Comparison of ENCODE assay signal across 9 cellular contexts in genomic region chr11:15770798-15771414, GRCh38.
A peak's percentile ranks its signal among the peaks of the same experiment; 100 is the strongest.
DNase-seq lines count a peak whose midpoint lies in the region; ATAC-seq and TF ChIP-seq lines count a peak whose summit lies in the region.
"Had no signal": no experiment of that assay in that cellular context is flagged by ENCODE, and none has a peak within 500 bp of the region (broad histone marks: within the 10 kb centered on the region; RNA-seq: fewer than 3 reads in every experiment).

No MANE protein-coding gene starts in this region.

- H3K36me3 ChIP-seq in hepatocyte (replicated peaks; ENCODE audit: insufficient read depth, low read depth), result no peaks in the 10 kb centered on the region

- ATAC-seq in stimulated activated naive B cell treated with anti-CD40 and anti-IgM and Interleukin-4, amounts not matched to agents 10 μg/mL and 1 μg/mL and 100 μg/mL, for 72 hours (replicated peaks), result peak; percentile 33 to 58
- no peak for ATAC-seq in natural killer cell treated with Interleukin-12 subunit alpha and Interleukin-12 subunit beta and Interleukin-15 and Interleukin-18, amount 100 ng/mL, for 72 hours
- no peak for ATAC-seq in GM21717 (IDR thresholded peaks at IDR 0.05; ENCODE audit: unreplicated experiment)

- WGBS in hepatocyte (ENCODE audit: low lambda C conversion rate, missing lambda C conversion rate), result 100% methylated on average over 1 of the region's 1 CpG

- no peaks in the 10 kb centered on the region for H4K20me1 ChIP-seq in hepatocyte (ENCODE audit: insufficient read depth, poor library complexity, severe bottlenecking)

- no peaks in the 10 kb centered on the region for H3K9me3 Mint-ChIP-seq in stimulated activated naive B cell treated with anti-CD40 and anti-IgM and Interleukin-4, amounts not matched to agents 10 μg/mL and 1 μg/mL and 100 μg/mL, for 72 hours
- H3K9me3 Mint-ChIP-seq in natural killer cell treated with Interleukin-12 subunit alpha and Interleukin-12 subunit beta and Interleukin-15 and Interleukin-18, amount 100 ng/mL, for 72 hours, result no peaks in the 10 kb centered on the region

- H3K9me3 ChIP-seq in hepatocyte (ENCODE audit: low read depth), result no peaks in the 10 kb centered on the region

- H3K79me2 ChIP-seq in hepatocyte, result no peaks in the 10 kb centered on the region

- H3K36me3 Mint-ChIP-seq in stimulated activated naive B cell treated with anti-CD40 and anti-IgM and Interleukin-4, amounts not matched to agents 10 μg/mL and 1 μg/mL and 100 μg/mL, for 72 hours, result no peaks in the 10 kb centered on the region
- H3K36me3 Mint-ChIP-seq in natural killer cell treated with Interleukin-12 subunit alpha and Interleukin-12 subunit beta and Interleukin-15 and Interleukin-18, amount 100 ng/mL, for 72 hours, result no peaks in the 10 kb centered on the region
- H3K36me3 Mint-ChIP-seq: activated naive CD8-positive, alpha-beta T cell had no signal

- H3K4me1 Mint-ChIP-seq in stimulated activated naive B cell treated with anti-CD40 and anti-IgM and Interleukin-4, amounts not matched to agents 10 μg/mL and 1 μg/mL and 100 μg/mL, for 72 hours, result no peaks in the 10 kb centered on the region
- no peaks in the 10 kb centered on the region for H3K4me1 Mint-ChIP-seq in natural killer cell treated with Interleukin-12 subunit alpha and Interleukin-12 subunit beta and Interleukin-15 and Interleukin-18, amount 100 ng/mL, for 72 hours (ENCODE audit: low read depth in 2 of 2)

- H3K27ac Mint-ChIP-seq in stimulated activated naive B cell treated with anti-CD40 and anti-IgM and Interleukin-4, amounts not matched to agents 10 μg/mL and 1 μg/mL and 100 μg/mL, for 72 hours, result no peak overlapping the region
- H3K27ac Mint-ChIP-seq in natural killer cell treated with Interleukin-12 subunit alpha and Interleukin-12 subunit beta and Interleukin-15 and Interleukin-18, amount 100 ng/mL, for 72 hours, result no peak overlapping the region
- H3K27ac Mint-ChIP-seq: activated naive CD8-positive, alpha-beta T cell had no signal

- peak; percentile 57 for DNase-seq in activated CD4-positive, alpha-beta T cell treated with anti-CD3 and anti-CD28 coated beads for 48 hours
- no peak for DNase-seq in activated CD4-positive, alpha-beta T cell treated with anti-CD3 and anti-CD28 coated beads for 1 hour
- DNase-seq in HPDE6-E6E7 (ENCODE audit: extremely low spot score) (peak; percentile 9), hepatocyte (ENCODE audit: low spot score) (peak; percentile 47)
- peak; percentile 43 to 51 for DNase-seq in activated CD4-positive, alpha-beta T cell treated with anti-CD3 and anti-CD28 coated beads, Interleukin-2, amount 50 U/mL, for 48 hours
- DNase-seq in stimulated activated naive B cell treated with anti-CD40 and anti-IgM and Interleukin-4, amounts not matched to agents 10 μg/mL and 1 μg/mL and 100 μg/mL, for 72 hours, result no peak
- no peak for DNase-seq in natural killer cell treated with Interleukin-12 subunit alpha and Interleukin-12 subunit beta and Interleukin-15 and Interleukin-18, amount 100 ng/mL, for 72 hours (ENCODE audit: low spot score)

- no peak overlapping the region for H2AFZ ChIP-seq in hepatocyte

- no peak overlapping the region for H3K27ac ChIP-seq in hepatocyte

- H3K9me2 ChIP-seq in hepatocyte (replicated peaks; ENCODE audit: insufficient read depth), result no peaks in the 10 kb centered on the region

- H3K4me2 ChIP-seq in hepatocyte, result no peak overlapping the region

- H3K27me3 Mint-ChIP-seq in stimulated activated naive B cell treated with anti-CD40 and anti-IgM and Interleukin-4, amounts not matched to agents 10 μg/mL and 1 μg/mL and 100 μg/mL, for 72 hours, result no peaks in the 10 kb centered on the region
- peaks cover 0 to 6% of the 10 kb centered on the region in 2 donors for H3K27me3 Mint-ChIP-seq in natural killer cell treated with Interleukin-12 subunit alpha and Interleukin-12 subunit beta and Interleukin-15 and Interleukin-18, amount 100 ng/mL, for 72 hours

- no peak overlapping the region for H3K4me3 Mint-ChIP-seq in stimulated activated naive B cell treated with anti-CD40 and anti-IgM and Interleukin-4, amounts not matched to agents 10 μg/mL and 1 μg/mL and 100 μg/mL, for 72 hours
- H3K4me3 Mint-ChIP-seq in natural killer cell treated with Interleukin-12 subunit alpha and Interleukin-12 subunit beta and Interleukin-15 and Interleukin-18, amount 100 ng/mL, for 72 hours, result no peak overlapping the region
- H3K4me3 Mint-ChIP-seq: activated naive CD8-positive, alpha-beta T cell had no signal

- TF ChIP-seq CTCF in hepatocyte (IDR thresholded peaks at IDR 0.05; ENCODE audit: poor library complexity), result peak; percentile 44

- peaks cover 34% of the 10 kb centered on the region for H3K4me1 ChIP-seq in hepatocyte (ENCODE audit: insufficient read depth)

- H3K27me3 ChIP-seq in hepatocyte, result no peaks in the 10 kb centered on the region

- H3K4me3 ChIP-seq in hepatocyte, result no peak overlapping the region

Comparison
In these comparisons a context has a peak if more than half of its experiments do, and no peak if none do; other contexts are left out.
1. DNase-seq: peak in activated CD4-positive, alpha-beta T cell treated with anti-CD3 and anti-CD28 coated beads for 48 hours (single experiment), HPDE6-E6E7 (single experiment), activated CD4-positive, alpha-beta T cell treated with anti-CD3 and anti-CD28 coated beads, Interleukin-2, amount 50 U/mL, for 48 hours (2 of 2) and hepatocyte (single experiment); none in activated CD4-positive, alpha-beta T cell treated with anti-CD3 and anti-CD28 coated beads for 1 hour (single experiment), stimulated activated naive B cell treated with anti-CD40 and anti-IgM and Interleukin-4, amounts not matched to agents 10 μg/mL and 1 μg/mL and 100 μg/mL, for 72 hours (single experiment) and natural killer cell treated with Interleukin-12 subunit alpha and Interleukin-12 subunit beta and Interleukin-15 and Interleukin-18, amount 100 ng/mL, for 72 hours (single experiment).
2. ATAC-seq: peak in stimulated activated naive B cell treated with anti-CD40 and anti-IgM and Interleukin-4, amounts not matched to agents 10 μg/mL and 1 μg/mL and 100 μg/mL, for 72 hours (2 of 2); none in natural killer cell treated with Interleukin-12 subunit alpha and Interleukin-12 subunit beta and Interleukin-15 and Interleukin-18, amount 100 ng/mL, for 72 hours (0 of 2) and GM21717 (single experiment).